ENCODE assay signal across 8 cellular contexts in genomic region chr1:44799770-44800584, GRCh38. TPM values are rescaled to one million over a fixed set of nuclear protein-coding genes. Genes with fewer than 3 reads are reported as not detected.
A peak's percentile ranks its signal among the peaks of the same experiment; 100 is the strongest.
DNase-seq lines count a peak whose midpoint lies in the region; ATAC-seq, FAIRE-seq and TF ChIP-seq lines count a peak whose summit lies in the region.

Gene PLK3, plus strand, starts transcription at chr1:44800377. Its CDS starts 87 bp downstream, at chr1:44800464.

- peak within 1 kb of the TSS; percentile 99 for H3K27ac Mint-ChIP-seq in activated T-helper 2 cell treated with anti-CD3 and anti-CD28 coated beads, Interferon-gamma antibody, Interleukin-2, Interleukin-4, amounts not matched to agents 10 μg/mL and 5 μg/mL and 100 μg/mL, durations not matched to agents 14 hours and 24 hours and 36 hours
- H3K27ac Mint-ChIP-seq in natural killer cell = peak within 1 kb of the TSS; percentile 98 to 100

- H3K36me3 ChIP-seq in ES-I3 (ENCODE audit: insufficient read depth, low read length) = peaks cover 13% of the 10 kb centered on the region
- H3K36me3 ChIP-seq in RWPE2 (ENCODE audit: low read depth) = peaks cover 36% of the 10 kb centered on the region

- peak; percentile 72 for FAIRE-seq in H54 (lab: Jason Lieb, UNC)

- H3K27me3 ChIP-seq in RWPE2 (ENCODE audit: insufficient read depth, poor library complexity, severe bottlenecking) = no peaks in the 10 kb centered on the region

- ATAC-seq in RWPE2 (ENCODE audit: low read depth) (peak; percentile 80), natural killer cell (peak; percentile 88 to 96 (median 88))

- H3K9me3 Mint-ChIP-seq in activated T-helper 2 cell treated with anti-CD3 and anti-CD28 coated beads, Interferon-gamma antibody, Interleukin-2, Interleukin-4, amounts not matched to agents 10 μg/mL and 5 μg/mL and 100 μg/mL, durations not matched to agents 14 hours and 24 hours and 36 hours = no peaks in the 10 kb centered on the region
- H3K9me3 Mint-ChIP-seq in natural killer cell = no peaks in the 10 kb centered on the region

- peak within 1 kb of the TSS; percentile 97 for H3K4me3 Mint-ChIP-seq in activated T-helper 2 cell treated with anti-CD3 and anti-CD28 coated beads, Interferon-gamma antibody, Interleukin-2, Interleukin-4, amounts not matched to agents 10 μg/mL and 5 μg/mL and 100 μg/mL, durations not matched to agents 14 hours and 24 hours and 36 hours (ENCODE audit: low read depth)
- peak within 1 kb of the TSS; percentile 97 for H3K4me3 Mint-ChIP-seq in natural killer cell

- H3K9ac ChIP-seq in ES-I3 (ENCODE audit: low read depth, low read length) = peak within 1 kb of the TSS; percentile 68

- H3K4me1 Mint-ChIP-seq in activated T-helper 2 cell treated with anti-CD3 and anti-CD28 coated beads, Interferon-gamma antibody, Interleukin-2, Interleukin-4, amounts not matched to agents 10 μg/mL and 5 μg/mL and 100 μg/mL, durations not matched to agents 14 hours and 24 hours and 36 hours (ENCODE audit: low read depth) = peaks cover 23% of the 10 kb centered on the region
- peaks cover 5 to 20% of the 10 kb centered on the region in 2 donors for H3K4me1 Mint-ChIP-seq in natural killer cell

- no peaks in the 10 kb centered on the region for H3K27me3 Mint-ChIP-seq in activated T-helper 2 cell treated with anti-CD3 and anti-CD28 coated beads, Interferon-gamma antibody, Interleukin-2, Interleukin-4, amounts not matched to agents 10 μg/mL and 5 μg/mL and 100 μg/mL, durations not matched to agents 14 hours and 24 hours and 36 hours (ENCODE audit: low read depth)
- no peaks in the 10 kb centered on the region for H3K27me3 Mint-ChIP-seq in natural killer cell (ENCODE audit: low read depth in 2 of 2)

- intact Hi-C loops in activated T-helper 2 cell treated with anti-CD3 and anti-CD28 coated beads, Interferon-gamma antibody, Interleukin-2, Interleukin-4, amounts not matched to agents 10 μg/mL and 5 μg/mL and 100 μg/mL, durations not matched to agents 14 hours and 24 hours and 36 hours (cut with micrococcal nuclease) = loop anchor here (2.0 to 10.0 kb wide), 5 partner anchors 15 to 1447 kb away; partner anchors contain the start of genes GPBP1L1, HECTD3, NASP and RAD54L
- intact Hi-C loops in natural killer cell (cut with micrococcal nuclease) = loop anchor here (2.0 kb wide), 1 partner anchor 19 kb away; no protein-coding TSS in a partner anchor

- H3K36me3 Mint-ChIP-seq in activated T-helper 2 cell treated with anti-CD3 and anti-CD28 coated beads, Interferon-gamma antibody, Interleukin-2, Interleukin-4, amounts not matched to agents 10 μg/mL and 5 μg/mL and 100 μg/mL, durations not matched to agents 14 hours and 24 hours and 36 hours (ENCODE audit: low read depth) = peaks cover 43% of the 10 kb centered on the region
- no peaks in the 10 kb centered on the region for H3K36me3 Mint-ChIP-seq in natural killer cell

- no peaks in the 10 kb centered on the region for H3K9me3 ChIP-seq in ES-I3 (ENCODE audit: control insufficient read depth, insufficient read depth, low read length)
- no peaks in the 10 kb centered on the region for H3K9me3 ChIP-seq in RWPE2 (ENCODE audit: severe bottlenecking)

- H3K27ac ChIP-seq in RWPE2 (ENCODE audit: poor library complexity, severe bottlenecking) = peak within 1 kb of the TSS; percentile 96

- H3K4me1 ChIP-seq in ES-I3 (ENCODE audit: insufficient read depth, low read length) (peaks cover 12% of the 10 kb centered on the region; the same call in 1 of the 2 replicates), RWPE2 (ENCODE audit: insufficient read depth, poor library complexity, severe bottlenecking) (no peaks in the 10 kb centered on the region)

- H3K4me3 ChIP-seq in RWPE2 (ENCODE audit: severe bottlenecking) = peak within 1 kb of the TSS; percentile 85
- peak within 1 kb of the TSS; percentile 84 for H3K4me3 ChIP-seq in fibroblast of mammary gland (ENCODE audit: control insufficient read depth, low read depth, low read length)

- DNase-seq in H54 (ENCODE audit: insufficient read length, low spot score) (peak; percentile 87), LoVo (ENCODE audit: low spot score) (peak; percentile 98), RWPE2 (ENCODE audit: low spot score) (peak; percentile 98), fibroblast of mammary gland (ENCODE audit: low read depth) (peak; percentile 97), natural killer cell (peak; percentile 93)
- DNase-seq in activated T-helper 2 cell treated with anti-CD3 and anti-CD28 coated beads, Interferon-gamma antibody, Interleukin-2, Interleukin-4, amounts not matched to agents 10 μg/mL and 5 μg/mL and 100 μg/mL, durations not matched to agents 14 hours and 24 hours and 36 hours (ENCODE audit: low spot score) = peak; percentile 97
- DNase-seq in stimulated activated naive CD4-positive, alpha-beta T cell treated with Interleukin-2 at 50 U/mL for 16 hours (lab: John Stamatoyannopoulos, UW) = peak; percentile 97

- TF ChIP-seq CTCF in RWPE2 (IDR thresholded peaks at IDR 0.05; ENCODE audit: poor library complexity, severe bottlenecking) (peak; percentile 98), fibroblast of mammary gland (conservative IDR thresholded peaks at IDR 0.05; ENCODE audit: control insufficient read depth, insufficient read depth, low read depth, low read length) (peak; percentile 78), natural killer cell (IDR thresholded peaks at IDR 0.05) (peak; percentile 71)

- peak; percentile 98 for TF ChIP-seq POLR2A in H54 (IDR thresholded peaks at IDR 0.05; ENCODE audit: low read depth, low read length)

RNA-seq across cellular contexts. Expression of gene PLK3, which starts in this region (rescaled TPM):
- 128 and 135 TPM in 2 replicates for total RNA-seq in activated T-helper 2 cell treated with anti-CD3 and anti-CD28 coated beads, Interferon-gamma antibody, Interleukin-2, Interleukin-4, amounts not matched to agents 10 μg/mL and 5 μg/mL and 100 μg/mL, durations not matched to agents 14 hours and 24 hours and 36 hours
- total RNA-seq in natural killer cell = 10 to 100 TPM; 39.5 to 89.2 (median 78.1) TPM

Comparison
In these comparisons a context has a peak if more than half of its experiments do, and no peak if none do; other contexts are left out.
1. Peak in every context shown above with its lines: DNase-seq, ATAC-seq, H3K4me3 ChIP-seq and H3K27ac ChIP-seq.